1 cellular context compared by ENCODE assay signal in genomic region chr2:131447981-131448380, GRCh38. TPM values are rescaled to one million over a fixed set of nuclear protein-coding genes. Genes with fewer than 3 reads are reported as not detected.
"Had no signal": no experiment of that assay in that cellular context is flagged by ENCODE, and none has a peak within 500 bp of the region (broad histone marks: within the 10 kb centered on the region; RNA-seq: fewer than 3 reads in every experiment).

No MANE protein-coding gene starts in this region.

RNA-seq across cellular contexts. Expression of gene TUBA3D, which starts 27.9 kb away (rescaled TPM):
- polyA plus RNA-seq: urinary bladder had no signal
